1 cellular context compared by ENCODE assay signal in genomic region chr1:207751790-207752455, GRCh38.
TF ChIP-seq lines count a peak whose summit lies in the region.

Gene CD46 (plus strand): TSS chr1:207752054. CDS start chr1:207752213, 159 bp downstream.

TF ChIP-seq in K562, 482 proteins besides CTCF, POLR2A, EP300 and RAD21 (continued from another document and continues in another):
- TF ChIP-seq ZNF609 (CRISPR knock-in tag; IDR thresholded peaks at IDR 0.05; ENCODE audit: borderline replicate concordance) = no peak; the same call in 1 of the 2 replicates
- TF ChIP-seq PML (IDR thresholded peaks at IDR 0.05; ENCODE audit: low read length) = peak; percentile 84
- TF ChIP-seq ELF4 (CRISPR knock-in tag; IDR thresholded peaks at IDR 0.05) = no peak
- TF ChIP-seq, protein P1, sequence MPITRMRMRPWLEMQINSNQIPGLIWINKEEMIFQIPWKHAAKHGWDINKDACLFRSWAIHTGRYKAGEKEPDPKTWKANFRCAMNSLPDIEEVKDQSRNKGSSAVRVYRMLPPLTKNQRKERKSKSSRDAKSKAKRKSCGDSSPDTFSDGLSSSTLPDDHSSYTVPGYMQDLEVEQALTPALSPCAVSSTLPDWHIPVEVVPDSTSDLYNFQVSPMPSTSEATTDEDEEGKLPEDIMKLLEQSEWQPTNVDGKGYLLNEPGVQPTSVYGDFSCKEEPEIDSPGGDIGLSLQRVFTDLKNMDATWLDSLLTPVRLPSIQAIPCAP (CRISPR knock-in tag; IDR thresholded peaks at IDR 0.05; ENCODE audit: borderline replicate concordance) = no peak; the same call in 1 of the 2 replicates
- TF ChIP-seq USF1 (CRISPR knock-in tag; IDR thresholded peaks at IDR 0.05) = peak; percentile 97
- TF ChIP-seq SAP30 (IDR thresholded peaks at IDR 0.05; ENCODE audit: borderline replicate concordance, insufficient read depth, low read depth, low read length, poor library complexity, severe bottlenecking) = peak; percentile 33
- no peak for TF ChIP-seq ZBTB33 (CRISPR knock-in tag; IDR thresholded peaks at IDR 0.05)
- TF ChIP-seq ATF6 (CRISPR knock-in tag; IDR thresholded peaks at IDR 0.05) = no peak
- no peak for TF ChIP-seq EZH2 (IDR thresholded peaks at IDR 0.05; ENCODE audit: borderline replicate concordance, low read depth, low read length)
- TF ChIP-seq ZNF354B (CRISPR knock-in tag; IDR thresholded peaks at IDR 0.05) = no peak
- TF ChIP-seq ZBTB2 (IDR thresholded peaks at IDR 0.05) = no peak
- no peak for TF ChIP-seq SETDB1 (IDR thresholded peaks at IDR 0.05; ENCODE audit: low read length)
- TF ChIP-seq ZNF707 (CRISPR knock-in tag; conservative IDR thresholded peaks at IDR 0.05) = no peak
- TF ChIP-seq ZSCAN32 (CRISPR knock-in tag; IDR thresholded peaks at IDR 0.05) = peak; percentile 32; the same call in 1 of the 2 replicates
- no peak for TF ChIP-seq RFX7 (CRISPR knock-in tag; IDR thresholded peaks at IDR 0.05)
- TF ChIP-seq, protein P2, sequence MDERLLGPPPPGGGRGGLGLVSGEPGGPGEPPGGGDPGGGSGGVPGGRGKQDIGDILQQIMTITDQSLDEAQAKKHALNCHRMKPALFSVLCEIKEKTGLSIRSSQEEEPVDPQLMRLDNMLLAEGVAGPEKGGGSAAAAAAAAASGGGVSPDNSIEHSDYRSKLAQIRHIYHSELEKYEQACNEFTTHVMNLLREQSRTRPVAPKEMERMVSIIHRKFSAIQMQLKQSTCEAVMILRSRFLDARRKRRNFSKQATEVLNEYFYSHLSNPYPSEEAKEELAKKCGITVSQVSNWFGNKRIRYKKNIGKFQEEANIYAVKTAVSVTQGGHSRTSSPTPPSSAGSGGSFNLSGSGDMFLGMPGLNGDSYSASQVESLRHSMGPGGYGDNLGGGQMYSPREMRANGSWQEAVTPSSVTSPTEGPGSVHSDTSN (CRISPR knock-in tag; IDR thresholded peaks at IDR 0.05; ENCODE audit: low read depth) = no peak
- TF ChIP-seq, protein P2 (tag; conservative IDR thresholded peaks at IDR 0.05; ENCODE audit: low read depth) = no peak
- TF ChIP-seq MTA1 (IDR thresholded peaks at IDR 0.05; ENCODE audit: borderline replicate concordance) = no peak
- TF ChIP-seq NR4A1 (CRISPR knock-in tag; IDR thresholded peaks at IDR 0.05) = no peak
- no peak for TF ChIP-seq NR4A1 (tag; IDR thresholded peaks at IDR 0.05)
- TF ChIP-seq, protein P3, sequence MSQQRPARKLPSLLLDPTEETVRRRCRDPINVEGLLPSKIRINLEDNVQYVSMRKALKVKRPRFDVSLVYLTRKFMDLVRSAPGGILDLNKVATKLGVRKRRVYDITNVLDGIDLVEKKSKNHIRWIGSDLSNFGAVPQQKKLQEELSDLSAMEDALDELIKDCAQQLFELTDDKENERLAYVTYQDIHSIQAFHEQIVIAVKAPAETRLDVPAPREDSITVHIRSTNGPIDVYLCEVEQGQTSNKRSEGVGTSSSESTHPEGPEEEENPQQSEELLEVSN (IDR thresholded peaks at IDR 0.05; ENCODE audit: borderline replicate concordance in 1 of 2, extremely low read depth in 1 of 2, insufficient read depth in 1 of 2, insufficient read length in 1 of 2, low read depth in 1 of 2, low read length in 1 of 2, poor library complexity in 1 of 2, severe bottlenecking in 1 of 2) = peak; percentile 85 to 91
- no peak for TF ChIP-seq MAFF (IDR thresholded peaks at IDR 0.05; ENCODE audit: low read length)
- TF ChIP-seq, protein P4, sequence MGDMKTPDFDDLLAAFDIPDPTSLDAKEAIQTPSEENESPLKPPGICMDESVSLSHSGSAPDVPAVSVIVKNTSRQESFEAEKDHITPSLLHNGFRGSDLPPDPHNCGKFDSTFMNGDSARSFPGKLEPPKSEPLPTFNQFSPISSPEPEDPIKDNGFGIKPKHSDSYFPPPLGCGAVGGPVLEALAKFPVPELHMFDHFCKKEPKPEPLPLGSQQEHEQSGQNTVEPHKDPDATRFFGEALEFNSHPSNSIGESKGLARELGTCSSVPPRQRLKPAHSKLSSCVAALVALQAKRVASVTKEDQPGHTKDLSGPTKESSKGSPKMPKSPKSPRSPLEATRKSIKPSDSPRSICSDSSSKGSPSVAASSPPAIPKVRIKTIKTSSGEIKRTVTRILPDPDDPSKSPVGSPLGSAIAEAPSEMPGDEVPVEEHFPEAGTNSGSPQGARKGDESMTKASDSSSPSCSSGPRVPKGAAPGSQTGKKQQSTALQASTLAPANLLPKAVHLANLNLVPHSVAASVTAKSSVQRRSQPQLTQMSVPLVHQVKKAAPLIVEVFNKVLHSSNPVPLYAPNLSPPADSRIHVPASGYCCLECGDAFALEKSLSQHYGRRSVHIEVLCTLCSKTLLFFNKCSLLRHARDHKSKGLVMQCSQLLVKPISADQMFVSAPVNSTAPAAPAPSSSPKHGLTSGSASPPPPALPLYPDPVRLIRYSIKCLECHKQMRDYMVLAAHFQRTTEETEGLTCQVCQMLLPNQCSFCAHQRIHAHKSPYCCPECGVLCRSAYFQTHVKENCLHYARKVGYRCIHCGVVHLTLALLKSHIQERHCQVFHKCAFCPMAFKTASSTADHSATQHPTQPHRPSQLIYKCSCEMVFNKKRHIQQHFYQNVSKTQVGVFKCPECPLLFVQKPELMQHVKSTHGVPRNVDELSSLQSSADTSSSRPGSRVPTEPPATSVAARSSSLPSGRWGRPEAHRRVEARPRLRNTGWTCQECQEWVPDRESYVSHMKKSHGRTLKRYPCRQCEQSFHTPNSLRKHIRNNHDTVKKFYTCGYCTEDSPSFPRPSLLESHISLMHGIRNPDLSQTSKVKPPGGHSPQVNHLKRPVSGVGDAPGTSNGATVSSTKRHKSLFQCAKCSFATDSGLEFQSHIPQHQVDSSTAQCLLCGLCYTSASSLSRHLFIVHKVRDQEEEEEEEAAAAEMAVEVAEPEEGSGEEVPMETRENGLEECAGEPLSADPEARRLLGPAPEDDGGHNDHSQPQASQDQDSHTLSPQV (IDR thresholded peaks at IDR 0.05) = peak; percentile 85
- TF ChIP-seq CEBPZ (IDR thresholded peaks at IDR 0.05; ENCODE audit: borderline replicate concordance, low read depth, low read length) = no peak
- no peak for TF ChIP-seq RHOXF2B (CRISPR knock-in tag; conservative IDR thresholded peaks at IDR 0.05)
- no peak for TF ChIP-seq ETS2 (tag; IDR thresholded peaks at IDR 0.05; ENCODE audit: borderline replicate concordance, poor library complexity, severe bottlenecking)
- TF ChIP-seq SMAD3 (CRISPR knock-in tag; conservative IDR thresholded peaks at IDR 0.05) = no peak
